Comparison of ENCODE assay signal across 2 cellular contexts in the genomic region with DNA sequence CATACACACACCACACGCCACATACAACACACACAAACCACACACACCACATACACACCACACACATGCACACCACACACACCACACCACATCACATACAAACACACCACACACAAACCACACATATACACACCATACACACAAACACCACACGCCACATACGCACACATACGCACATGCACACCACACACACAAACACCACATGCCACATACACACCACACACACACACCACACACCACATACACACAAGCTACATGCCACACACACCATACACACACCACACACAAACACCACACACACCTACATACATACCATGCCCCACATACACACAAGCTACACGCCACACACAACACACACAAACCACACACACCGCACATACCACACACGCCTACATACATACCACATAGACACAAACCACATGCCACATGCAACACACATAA.
A peak's percentile ranks its signal among the peaks of the same experiment; 100 is the strongest.
TF ChIP-seq lines count a peak whose summit lies in the region.

No MANE protein-coding gene starts in this region.

TF ChIP-seq in HepG2, 621 proteins besides CTCF, POLR2A, EP300 and RAD21 (continues in another document):
- TF ChIP-seq RAD51 (IDR thresholded peaks at IDR 0.05; ENCODE audit: borderline replicate concordance) = 0 out of 2 replicates have a peak, but pooled peaks have one; percentile 4
- TF ChIP-seq ZNF646 (CRISPR knock-in tag; IDR thresholded peaks at IDR 0.05) = peak; percentile 94; the same call in 1 of the 2 replicates
- 0 out of 2 replicates have a peak, but pooled peaks have one; percentile 3 for TF ChIP-seq HNRNPL (IDR thresholded peaks at IDR 0.05; ENCODE audit: low read depth, low read length)
- no peak for TF ChIP-seq ZNF10 (CRISPR knock-in tag; IDR thresholded peaks at IDR 0.05; ENCODE audit: borderline replicate concordance, low read depth)
- TF ChIP-seq, protein P1, sequence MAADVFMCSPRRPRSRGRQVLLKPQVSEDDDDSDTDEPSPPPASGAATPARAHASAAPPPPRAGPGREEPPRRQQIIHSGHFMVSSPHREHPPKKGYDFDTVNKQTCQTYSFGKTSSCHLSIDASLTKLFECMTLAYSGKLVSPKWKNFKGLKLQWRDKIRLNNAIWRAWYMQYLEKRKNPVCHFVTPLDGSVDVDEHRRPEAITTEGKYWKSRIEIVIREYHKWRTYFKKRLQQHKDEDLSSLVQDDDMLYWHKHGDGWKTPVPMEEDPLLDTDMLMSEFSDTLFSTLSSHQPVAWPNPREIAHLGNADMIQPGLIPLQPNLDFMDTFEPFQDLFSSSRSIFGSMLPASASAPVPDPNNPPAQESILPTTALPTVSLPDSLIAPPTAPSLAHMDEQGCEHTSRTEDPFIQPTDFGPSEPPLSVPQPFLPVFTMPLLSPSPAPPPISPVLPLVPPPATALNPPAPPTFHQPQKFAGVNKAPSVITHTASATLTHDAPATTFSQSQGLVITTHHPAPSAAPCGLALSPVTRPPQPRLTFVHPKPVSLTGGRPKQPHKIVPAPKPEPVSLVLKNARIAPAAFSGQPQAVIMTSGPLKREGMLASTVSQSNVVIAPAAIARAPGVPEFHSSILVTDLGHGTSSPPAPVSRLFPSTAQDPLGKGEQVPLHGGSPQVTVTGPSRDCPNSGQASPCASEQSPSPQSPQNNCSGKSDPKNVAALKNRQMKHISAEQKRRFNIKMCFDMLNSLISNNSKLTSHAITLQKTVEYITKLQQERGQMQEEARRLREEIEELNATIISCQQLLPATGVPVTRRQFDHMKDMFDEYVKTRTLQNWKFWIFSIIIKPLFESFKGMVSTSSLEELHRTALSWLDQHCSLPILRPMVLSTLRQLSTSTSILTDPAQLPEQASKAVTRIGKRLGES (CRISPR knock-in tag; IDR thresholded peaks at IDR 0.05; ENCODE audit: borderline replicate concordance) = no peak
- TF ChIP-seq PLRG1 (conservative IDR thresholded peaks at IDR 0.05) = 0 out of 2 replicates have a peak, but pooled peaks have one; percentile 69
- TF ChIP-seq ZFP37 (CRISPR knock-in tag; IDR thresholded peaks at IDR 0.05; ENCODE audit: borderline replicate concordance) = no peak
- no peak for TF ChIP-seq KAT7 (CRISPR knock-in tag; IDR thresholded peaks at IDR 0.05; ENCODE audit: borderline replicate concordance)
- TF ChIP-seq NBN (conservative IDR thresholded peaks at IDR 0.05) = peak; percentile 54; the same call in 1 of the 2 replicates
- no peak for TF ChIP-seq HMGXB4 (CRISPR knock-in tag; IDR thresholded peaks at IDR 0.05; ENCODE audit: borderline replicate concordance in 1 of 2, low read depth in 1 of 2)
- TF ChIP-seq KMT2B (CRISPR knock-in tag; IDR thresholded peaks at IDR 0.05) = no peak
- peak; percentile 50; the same call in 1 of the 2 replicates for TF ChIP-seq JUNB (CRISPR knock-in tag; IDR thresholded peaks at IDR 0.05; ENCODE audit: borderline replicate concordance)

TF ChIP-seq in endothelial cell of umbilical vein, 7 proteins besides CTCF, POLR2A, EP300 and RAD21:
- TF ChIP-seq EZH2 (IDR thresholded peaks at IDR 0.05; ENCODE audit: borderline replicate concordance, low read depth, low read length, severe bottlenecking) (no peak), POLR2AphosphoS5 (IDR thresholded peaks at IDR 0.05; ENCODE audit: insufficient read depth, low read depth, low read length) (no peak)
TF ChIP-seq in endothelial cell of umbilical vein: peak in this region for 0.
